Comparison of ENCODE assay signal across 1 cellular context in the genomic region with DNA sequence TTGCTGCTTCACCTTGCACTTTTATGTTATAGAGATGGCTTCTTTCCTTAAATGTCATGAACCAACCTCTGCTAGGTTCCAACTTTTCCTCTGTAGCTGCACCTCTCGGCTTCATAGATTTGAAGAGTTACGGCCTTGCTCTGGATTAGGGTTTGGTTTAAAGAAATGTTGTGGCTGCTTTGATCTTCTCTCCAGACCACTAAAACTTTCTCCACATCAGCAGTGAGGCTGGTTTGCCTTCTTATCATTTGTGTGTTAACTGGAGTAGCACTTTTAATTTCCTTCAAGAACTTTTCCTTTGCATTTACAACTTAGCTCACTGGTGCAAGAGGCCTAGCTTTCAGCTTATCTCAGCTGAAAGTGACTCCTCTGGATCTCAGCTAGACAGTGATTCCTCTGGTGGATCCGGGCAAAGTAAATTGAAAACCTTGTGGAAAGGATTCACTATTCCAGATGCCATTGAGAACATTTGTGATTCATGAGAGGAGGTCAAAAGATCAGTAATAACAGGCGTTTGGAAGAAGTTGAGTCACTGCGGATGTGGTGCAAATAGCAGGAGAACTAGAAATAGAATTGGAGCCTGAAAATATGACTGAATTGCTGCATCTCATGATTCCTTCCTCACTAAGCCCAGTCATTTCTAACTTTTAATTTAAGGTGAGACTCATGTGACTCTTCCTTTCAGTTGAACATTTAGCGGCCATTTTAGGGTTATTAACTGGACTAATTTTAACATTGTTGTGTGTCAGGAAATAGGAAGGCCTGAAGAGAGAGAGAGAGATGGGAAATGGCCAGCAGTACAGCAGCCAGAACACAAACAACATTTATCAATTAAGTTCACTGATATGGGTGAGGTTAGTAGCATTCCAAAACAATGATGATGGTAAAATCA.
A peak's percentile ranks its signal among the peaks of the same experiment; 100 is the strongest.
TF ChIP-seq lines count a peak whose summit lies in the region.

No MANE protein-coding gene starts in this region.

TF ChIP-seq in GM12878, 131 proteins besides CTCF, POLR2A, EP300 and RAD21 (continued from another document):
- TF ChIP-seq PBX3 (IDR thresholded peaks at IDR 0.05; ENCODE audit: insufficient replicate concordance, low read depth, low read length): no peak
- no peak for TF ChIP-seq KDM1A (IDR thresholded peaks at IDR 0.05; ENCODE audit: borderline replicate concordance)
- TF ChIP-seq SUPT20H (IDR thresholded peaks at IDR 0.05; ENCODE audit: borderline replicate concordance, control insufficient read depth, low read depth, low read length): no peak
- TF ChIP-seq BHLHE40 (IDR thresholded peaks at IDR 0.05; ENCODE audit: borderline replicate concordance in 1 of 2, low read depth in 2 of 2, low read length in 1 of 2): peak; percentile 91 to 92
- 0 out of 2 replicates have a peak, but pooled peaks have one; percentile 18 for TF ChIP-seq TAF1 (IDR thresholded peaks at IDR 0.05; ENCODE audit: borderline replicate concordance, low read depth, low read length)
- TF ChIP-seq NR2C2 (IDR thresholded peaks at IDR 0.05; ENCODE audit: borderline replicate concordance, control insufficient read depth, insufficient read length, low read depth): no peak
- peak; percentile 94 for TF ChIP-seq DPF2 (IDR thresholded peaks at IDR 0.05)
- peak; percentile 83 for TF ChIP-seq MYB (IDR thresholded peaks at IDR 0.05; ENCODE audit: borderline replicate concordance, low read depth, low read length)
- no peak for TF ChIP-seq HSF1 (IDR thresholded peaks at IDR 0.05; ENCODE audit: low read depth, low read length)
- TF ChIP-seq IKZF1 (conservative IDR thresholded peaks at IDR 0.05): peak; percentile 99
- peak; percentile 94 for TF ChIP-seq ATF2 (IDR thresholded peaks at IDR 0.05; ENCODE audit: low read length)
- peak; percentile 99 for TF ChIP-seq NFIC (IDR thresholded peaks at IDR 0.05; ENCODE audit: low read depth, low read length)
- no peak for TF ChIP-seq MAX (IDR thresholded peaks at IDR 0.05; ENCODE audit: low read depth, low read length)
- peak; percentile 48 for TF ChIP-seq SP1 (IDR thresholded peaks at IDR 0.05; ENCODE audit: low read depth, low read length)
- no peak for TF ChIP-seq EGR1 (IDR thresholded peaks at IDR 0.05; ENCODE audit: borderline replicate concordance in 1 of 2, low read depth in 2 of 2, low read length in 2 of 2)
- no peak for TF ChIP-seq RFX5 (IDR thresholded peaks at IDR 0.05; ENCODE audit: low read depth, low read length)
- TF ChIP-seq, protein P1, sequence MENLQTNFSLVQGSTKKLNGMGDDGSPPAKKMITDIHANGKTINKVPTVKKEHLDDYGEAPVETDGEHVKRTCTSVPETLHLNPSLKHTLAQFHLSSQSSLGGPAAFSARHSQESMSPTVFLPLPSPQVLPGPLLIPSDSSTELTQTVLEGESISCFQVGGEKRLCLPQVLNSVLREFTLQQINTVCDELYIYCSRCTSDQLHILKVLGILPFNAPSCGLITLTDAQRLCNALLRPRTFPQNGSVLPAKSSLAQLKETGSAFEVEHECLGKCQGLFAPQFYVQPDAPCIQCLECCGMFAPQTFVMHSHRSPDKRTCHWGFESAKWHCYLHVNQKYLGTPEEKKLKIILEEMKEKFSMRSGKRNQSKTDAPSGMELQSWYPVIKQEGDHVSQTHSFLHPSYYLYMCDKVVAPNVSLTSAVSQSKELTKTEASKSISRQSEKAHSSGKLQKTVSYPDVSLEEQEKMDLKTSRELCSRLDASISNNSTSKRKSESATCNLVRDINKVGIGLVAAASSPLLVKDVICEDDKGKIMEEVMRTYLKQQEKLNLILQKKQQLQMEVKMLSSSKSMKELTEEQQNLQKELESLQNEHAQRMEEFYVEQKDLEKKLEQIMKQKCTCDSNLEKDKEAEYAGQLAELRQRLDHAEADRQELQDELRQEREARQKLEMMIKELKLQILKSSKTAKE (IDR thresholded peaks at IDR 0.05; ENCODE audit: low read depth, poor library complexity, severe bottlenecking): peak; percentile 95
- TF ChIP-seq CEBPB (IDR thresholded peaks at IDR 0.05; ENCODE audit: borderline replicate concordance in 1 of 2, low read depth in 2 of 2, low read length in 2 of 2): peak in 1 of 2 experiments; percentile 92; a peak in 2 of 4 replicates
- peak; percentile 91 for TF ChIP-seq BCL11A (IDR thresholded peaks at IDR 0.05; ENCODE audit: low read depth, low read length)
- no peak for TF ChIP-seq RCOR1 (conservative IDR thresholded peaks at IDR 0.05; ENCODE audit: low read depth, low read length)
- TF ChIP-seq ZSCAN29 (IDR thresholded peaks at IDR 0.05): peak; percentile 73; the same call in 1 of the 2 replicates
- no peak for TF ChIP-seq RBBP5 (conservative IDR thresholded peaks at IDR 0.05)
- TF ChIP-seq SMARCA5 (IDR thresholded peaks at IDR 0.05): no peak
- peak in 1 of 2 experiments; percentile 88; a peak in 2 of 4 replicates for TF ChIP-seq ETV6 (conservative IDR thresholded peaks at IDR 0.05 in 1 of 2, IDR thresholded peaks at IDR 0.05 in 1 of 2; ENCODE audit: borderline replicate concordance in 1 of 2, low read depth in 1 of 2)
- peak; percentile 90; the same call in 1 of the 2 replicates for TF ChIP-seq CREM (IDR thresholded peaks at IDR 0.05; ENCODE audit: low read depth)
- TF ChIP-seq ZBTB33 (IDR thresholded peaks at IDR 0.05): no peak; the same call in 1 of the 2 replicates
- 0 out of 2 replicates have a peak, but pooled peaks have one; percentile 27 for TF ChIP-seq MXI1 (IDR thresholded peaks at IDR 0.05; ENCODE audit: low read depth, low read length)
- no peak for TF ChIP-seq SIX5 (IDR thresholded peaks at IDR 0.05; ENCODE audit: low read depth, low read length, severe bottlenecking)
- no peak for TF ChIP-seq SMAD5 (IDR thresholded peaks at IDR 0.05; ENCODE audit: low read depth)
- TF ChIP-seq RUNX3 (IDR thresholded peaks at IDR 0.05; ENCODE audit: low read length): peak; percentile 96
- 0 out of 2 replicates have a peak, but pooled peaks have one; percentile 30 for TF ChIP-seq STAT3 (IDR thresholded peaks at IDR 0.05; ENCODE audit: low read depth, low read length)
- TF ChIP-seq TARDBP (IDR thresholded peaks at IDR 0.05; ENCODE audit: borderline replicate concordance): 0 out of 2 replicates have a peak, but pooled peaks have one; percentile 32
- TF ChIP-seq FOXM1 (IDR thresholded peaks at IDR 0.05; ENCODE audit: low read depth, low read length): peak; percentile 99
- peak; percentile 69; the same call in 1 of the 2 replicates for TF ChIP-seq CHD2 (IDR thresholded peaks at IDR 0.05; ENCODE audit: borderline replicate concordance, low read depth, low read length)
- peak; percentile 81 for TF ChIP-seq ZNF217 (IDR thresholded peaks at IDR 0.05)
- TF ChIP-seq, protein P2, sequence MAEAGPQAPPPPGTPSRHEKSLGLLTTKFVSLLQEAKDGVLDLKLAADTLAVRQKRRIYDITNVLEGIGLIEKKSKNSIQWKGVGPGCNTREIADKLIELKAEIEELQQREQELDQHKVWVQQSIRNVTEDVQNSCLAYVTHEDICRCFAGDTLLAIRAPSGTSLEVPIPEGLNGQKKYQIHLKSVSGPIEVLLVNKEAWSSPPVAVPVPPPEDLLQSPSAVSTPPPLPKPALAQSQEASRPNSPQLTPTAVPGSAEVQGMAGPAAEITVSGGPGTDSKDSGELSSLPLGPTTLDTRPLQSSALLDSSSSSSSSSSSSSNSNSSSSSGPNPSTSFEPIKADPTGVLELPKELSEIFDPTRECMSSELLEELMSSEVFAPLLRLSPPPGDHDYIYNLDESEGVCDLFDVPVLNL (IDR thresholded peaks at IDR 0.05; ENCODE audit: low read depth, low read length): no peak
- TF ChIP-seq KLF5 (IDR thresholded peaks at IDR 0.05; ENCODE audit: partially characterized antibody): peak; percentile 51
- TF ChIP-seq HDGF (IDR thresholded peaks at IDR 0.05): no peak
- no peak for TF ChIP-seq ZNF207 (IDR thresholded peaks at IDR 0.05; ENCODE audit: borderline replicate concordance)
